Comparison of ENCODE assay signal across 8 cellular contexts in genomic region chr1:10694633-10695627, GRCh38.
DNase-seq lines count a peak whose midpoint lies in the region; ATAC-seq and TF ChIP-seq lines count a peak whose summit lies in the region.

No MANE protein-coding gene starts in this region.

- POLR2A ChIA-PET in CD8-positive, alpha-beta T cell (lab: Charles Lee): no interaction called here

- peak overlapping the region; percentile 83 for H3K4me3 Mint-ChIP-seq in CD8-positive, alpha-beta T cell
- peak overlapping the region; percentile 82 for H3K4me3 Mint-ChIP-seq in nephron progenitor cell

- H3K27ac ChIP-seq in CD8-positive, alpha-beta T cell (ENCODE audit: low read depth, low read length): no peak overlapping the region
- H3K27ac ChIP-seq in SJCRH30: no peak overlapping the region

- H3K36me3 Mint-ChIP-seq in CD8-positive, alpha-beta T cell: peaks cover 5% of the 10 kb centered on the region
- no peaks in the 10 kb centered on the region for H3K36me3 Mint-ChIP-seq in nephron progenitor cell (ENCODE audit: low read depth)

- peak; percentile 60 to 79 (median 70) for DNase-seq in CD8-positive, alpha-beta T cell
- DNase-seq in LHCN-M2 (ENCODE audit: low read depth) (peak; percentile 43), SJCRH30 (peak; percentile 89), activated gamma-delta T cell (lab: John Stamatoyannopoulos, UW) (peak; percentile 74), fibroblast of villous mesenchyme (ENCODE audit: low read depth) (peak; percentile 72), nephron progenitor cell (peak; percentile 87)
- DNase-seq in stimulated activated naive CD4-positive, alpha-beta T cell treated with Interleukin-2 at 50 U/mL for 16 hours (lab: John Stamatoyannopoulos, UW): peak; percentile 71

- peak overlapping the region; percentile 48 for H3K4me3 ChIP-seq in CD8-positive, alpha-beta T cell (ENCODE audit: low read depth, low read length)
- peak overlapping the region; percentile 59 for H3K4me3 ChIP-seq in SJCRH30
- H3K4me3 ChIP-seq in fibroblast of villous mesenchyme (ENCODE audit: low read depth, low read length): peak overlapping the region; percentile 43

- CTCF ChIA-PET in CD8-positive, alpha-beta T cell (lab: Charles Lee): no interaction called here

- H3K4me1 Mint-ChIP-seq in CD8-positive, alpha-beta T cell (ENCODE audit: low read depth): peaks cover 13% of the 10 kb centered on the region
- H3K4me1 Mint-ChIP-seq in nephron progenitor cell: peaks cover 21% of the 10 kb centered on the region

- no peaks in the 10 kb centered on the region for H3K27me3 ChIP-seq in CD8-positive, alpha-beta T cell (ENCODE audit: insufficient read depth, low read length)
- peaks cover 16% of the 10 kb centered on the region; the same call in 1 of the 2 replicates for H3K27me3 ChIP-seq in SJCRH30

- peak overlapping the region; percentile 88 for H3K27ac Mint-ChIP-seq in CD8-positive, alpha-beta T cell
- H3K27ac Mint-ChIP-seq in nephron progenitor cell: no peak overlapping the region

- ATAC-seq in CD8-positive, alpha-beta T cell: peak; percentile 64
- peak; percentile 41 for ATAC-seq in GM21529 (IDR thresholded peaks at IDR 0.05; ENCODE audit: unreplicated experiment)

- no peaks in the 10 kb centered on the region for H3K9me3 Mint-ChIP-seq in CD8-positive, alpha-beta T cell
- H3K9me3 Mint-ChIP-seq in nephron progenitor cell: no peaks in the 10 kb centered on the region

- no peaks in the 10 kb centered on the region for H3K27me3 Mint-ChIP-seq in CD8-positive, alpha-beta T cell (ENCODE audit: low read depth)
- peaks cover 81% of the 10 kb centered on the region for H3K27me3 Mint-ChIP-seq in nephron progenitor cell (ENCODE audit: low read depth, poor library complexity)

- no peak for TF ChIP-seq CTCF in CD8-positive, alpha-beta T cell (IDR thresholded peaks at IDR 0.05)
- TF ChIP-seq CTCF in fibroblast of villous mesenchyme (IDR thresholded peaks at IDR 0.05; ENCODE audit: insufficient read depth, low read depth, low read length) (no peak), nephron progenitor cell (IDR thresholded peaks at IDR 0.05) (no peak)

- H3K36me3 ChIP-seq in CD8-positive, alpha-beta T cell (ENCODE audit: insufficient read depth, low read length): no peaks in the 10 kb centered on the region
- H3K36me3 ChIP-seq in SJCRH30: no peaks in the 10 kb centered on the region

- H3K4me1 ChIP-seq in CD8-positive, alpha-beta T cell (ENCODE audit: insufficient read depth, low read length): peaks cover 17% of the 10 kb centered on the region
- H3K4me1 ChIP-seq in SJCRH30: 0 out of 2 replicates have a peak, but pooled peaks cover 2% of the 10 kb centered on the region

- no peaks in the 10 kb centered on the region for H3K9me3 ChIP-seq in CD8-positive, alpha-beta T cell (ENCODE audit: low read length)
- no peaks in the 10 kb centered on the region for H3K9me3 ChIP-seq in SJCRH30 (replicated peaks)

- intact Hi-C loops in CD8-positive, alpha-beta T cell (cut with DNase I, micrococcal nuclease): loop anchor here (1.0 to 10.0 kb wide), 10 partner anchors 183 to 1460 kb away; partner anchors contain the start of genes TMEM201 (in 2 of the 2), AGTRAP (in 1 of the 2), CLSTN1 (in 1 of the 2) and DFFA (in 1 of the 2)
